ENCODE assay signal across 1 cellular context in genomic region chr10:46019541-46020343, GRCh38.
A peak's percentile ranks its signal among the peaks of the same experiment; 100 is the strongest.
TF ChIP-seq lines count a peak whose summit lies in the region.

No MANE protein-coding gene starts in this region.

TF ChIP-seq in HepG2, 621 proteins besides CTCF, POLR2A, EP300 and RAD21 (continued from another document):
- TF ChIP-seq ARID4A (CRISPR knock-in tag; IDR thresholded peaks at IDR 0.05; ENCODE audit: borderline replicate concordance) (peak; percentile 46; the same call in 1 of the 2 replicates), ZNF142 (CRISPR knock-in tag; IDR thresholded peaks at IDR 0.05) (no peak), ETV5 (CRISPR knock-in tag; IDR thresholded peaks at IDR 0.05; ENCODE audit: borderline replicate concordance) (peak; percentile 10; the same call in 1 of the 2 replicates)
